19 cellular contexts compared by ENCODE assay signal in the genomic region with DNA sequence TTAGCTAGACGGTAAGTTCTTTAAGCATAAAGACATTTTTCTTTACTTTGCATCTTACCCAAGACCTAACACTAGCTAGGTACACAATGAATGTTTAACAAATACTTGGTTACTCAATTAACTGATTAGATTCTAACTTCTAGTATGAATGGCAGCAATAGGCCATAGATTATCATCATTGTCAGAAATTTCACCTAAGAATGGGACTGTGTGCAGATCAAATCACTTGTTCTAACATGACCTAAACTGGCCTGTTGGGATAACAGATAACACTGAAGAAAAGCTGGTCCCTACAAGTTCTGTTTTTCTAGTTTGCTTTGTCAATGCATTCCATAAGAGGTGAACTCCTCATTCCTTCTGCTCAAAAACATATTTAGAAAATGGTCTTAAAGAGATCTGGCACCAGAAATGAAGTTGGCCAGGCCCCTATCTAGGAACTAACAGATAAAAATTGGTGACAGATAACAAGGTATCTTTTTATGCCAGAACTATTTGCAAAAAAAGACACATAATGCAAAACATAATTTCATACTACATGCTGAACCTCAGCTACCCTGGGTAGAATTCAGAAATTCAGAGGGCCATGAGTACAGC.
DNase-seq lines count a peak whose midpoint lies in the region; ATAC-seq and TF ChIP-seq lines count a peak whose summit lies in the region.
"Had no signal": no experiment of that assay in that cellular context is flagged by ENCODE, and none has a peak within 500 bp of the region (broad histone marks: within the 10 kb centered on the region; RNA-seq: fewer than 3 reads in every experiment).

No MANE protein-coding gene starts in this region.

- peaks cover 80% of the 10 kb centered on the region for H3K4me1 ChIP-seq in Caco-2
- peaks cover 24% of the 10 kb centered on the region for H3K4me1 ChIP-seq in RWPE2 (ENCODE audit: insufficient read depth, poor library complexity, severe bottlenecking)
- peaks cover 24% of the 10 kb centered on the region for H3K4me1 ChIP-seq in parathyroid adenoma
- no peaks in the 10 kb centered on the region for H3K4me1 ChIP-seq in smooth muscle cell (ENCODE audit: low read depth)
- H3K4me1 ChIP-seq in HAP-1 = peaks cover 5% of the 10 kb centered on the region; the same call in 1 of the 2 replicates

- CTCF ChIA-PET in Caco-2 (lab: Charles Lee) = interaction anchor here (0.6 kb wide), 1 partner anchor 569 kb away, joined by 4 read pairs; no protein-coding TSS in a partner anchor

- H3K4me1 Mint-ChIP-seq in Caco-2 (ENCODE audit: low read depth, unreplicated experiment) = peaks cover 52% of the 10 kb centered on the region
- H3K4me1 Mint-ChIP-seq in activated T-cell treated with anti-CD3 and anti-CD28 coated beads, Interleukin-2, amount 50 U/mL, for 4 hours (ENCODE audit: low read depth) = peaks cover 16% of the 10 kb centered on the region

- no peaks in the 10 kb centered on the region for H3K9me3 Mint-ChIP-seq in Caco-2 (ENCODE audit: unreplicated experiment)
- no peaks in the 10 kb centered on the region for H3K9me3 Mint-ChIP-seq in activated T-cell treated with anti-CD3 and anti-CD28 coated beads, Interleukin-2, amount 50 U/mL, for 4 hours
- H3K9me3 Mint-ChIP-seq: activated naive CD4-positive, alpha-beta T cell treated with anti-CD3 and anti-CD28 coated beads for 36 hours; endodermal cell had no signal

- TF ChIP-seq CTCF in Caco-2 (IDR thresholded peaks at IDR 0.05; ENCODE audit: insufficient read depth in 1 of 2, low read depth in 1 of 2, low read length in 1 of 2, severe bottlenecking in 1 of 2, unreplicated experiment in 1 of 2) (no peak), RWPE2 (IDR thresholded peaks at IDR 0.05; ENCODE audit: poor library complexity, severe bottlenecking) (no peak), parathyroid adenoma (IDR thresholded peaks at IDR 0.05) (no peak), smooth muscle cell (IDR thresholded peaks at IDR 0.05; ENCODE audit: borderline replicate concordance, insufficient read depth, poor library complexity, severe bottlenecking) (no peak)

- peak overlapping the region; percentile 5 for H3K27ac ChIP-seq in RWPE2 (ENCODE audit: poor library complexity, severe bottlenecking)
- H3K27ac ChIP-seq in epithelial cell of prostate = peak overlapping the region; percentile 53
- no peak overlapping the region for H3K27ac ChIP-seq in parathyroid adenoma
- no peak overlapping the region for H3K27ac ChIP-seq in smooth muscle cell (ENCODE audit: low read depth)
- H3K27ac ChIP-seq: psoas muscle had no signal

- TSS peak; percentile 71 for BruUV-seq in Caco-2 (replicated peaks; lab: Mats Ljungman, UMichigan)

- H3K4me3 ChIP-seq in Caco-2 (ENCODE audit: low read depth, low read length) = no peak overlapping the region
- no peak overlapping the region for H3K4me3 ChIP-seq in RWPE2 (ENCODE audit: severe bottlenecking)
- H3K4me3 ChIP-seq in parathyroid adenoma (ENCODE audit: low read depth, low read length) = no peak overlapping the region
- H3K4me3 ChIP-seq in smooth muscle cell = no peak overlapping the region
- no peak overlapping the region for H3K4me3 ChIP-seq in HAP-1
- H3K4me3 ChIP-seq: psoas muscle had no signal

- H3K9ac ChIP-seq in parathyroid adenoma (no peak overlapping the region), smooth muscle cell (ENCODE audit: low read depth) (no peak overlapping the region)

- DNase-seq in Caco-2 (peak in 1 of 2 experiments; percentile 77), RWPE2 (ENCODE audit: low spot score) (no peak), epithelial cell of prostate (ENCODE audit: low read depth, low spot score) (no peak), smooth muscle cell (lab: John Stamatoyannopoulos, UW; ENCODE audit: unreplicated experiment) (no peak), HAP-1 (ENCODE audit: low spot score in 2 of 2) (no peak), DMS 273 (lab: John Stamatoyannopoulos, UW; ENCODE audit: unreplicated experiment) (no peak)
- DNase-seq in activated T-cell treated with anti-CD3 and anti-CD28 coated beads, Interleukin-2, amount 50 U/mL, for 4 hours = no peak
- DNase-seq: activated naive CD4-positive, alpha-beta T cell treated with anti-CD3 and anti-CD28 coated beads for 36 hours; amniotic stem cell; COR-L47; cortex of kidney; endodermal cell; glutamatergic neuron; NCI-H1092 treated with DMSO at 0.1 percent for 48 hours; NCI-H2029; NCI-H774; psoas muscle; Right ventricle myocardium superior had no signal

- H2AFZ ChIP-seq in parathyroid adenoma (no peak overlapping the region), smooth muscle cell (ENCODE audit: low read depth) (no peak overlapping the region)

- no peaks in the 10 kb centered on the region for H3K27me3 Mint-ChIP-seq in Caco-2 (ENCODE audit: insufficient read depth, unreplicated experiment)
- no peaks in the 10 kb centered on the region for H3K27me3 Mint-ChIP-seq in activated T-cell treated with anti-CD3 and anti-CD28 coated beads, Interleukin-2, amount 50 U/mL, for 4 hours (ENCODE audit: low read depth)

- in situ Hi-C loops in HAP-1 (cut with MboI; ENCODE audit: low sequenced_read_pairs) = no loop called here

- POLR2A ChIA-PET in Caco-2 (lab: Charles Lee) = interaction anchor here (0.6 to 1.5 kb wide), 4 partner anchors 17 to 468 kb away, joined by 3 to 9 read pairs (median 6); partner anchors contain the start of gene ZFP36L2

- peak overlapping the region; percentile 27 for H3K4me3 Mint-ChIP-seq in Caco-2 (ENCODE audit: unreplicated experiment)
- no peak overlapping the region for H3K4me3 Mint-ChIP-seq in activated T-cell treated with anti-CD3 and anti-CD28 coated beads, Interleukin-2, amount 50 U/mL, for 4 hours
- H3K4me3 Mint-ChIP-seq: activated naive CD4-positive, alpha-beta T cell treated with anti-CD3 and anti-CD28 coated beads for 36 hours; endodermal cell had no signal

- H3F3A ChIP-seq in smooth muscle cell (ENCODE audit: low read depth) = peaks cover 4% of the 10 kb centered on the region

- 84% methylated on average over 1 of the region's 1 CpG for WGBS in smooth muscle cell (ENCODE audit: low lambda C conversion rate)

- H3K9me3 ChIP-seq in Caco-2 (no peaks in the 10 kb centered on the region), RWPE2 (ENCODE audit: severe bottlenecking) (no peaks in the 10 kb centered on the region), parathyroid adenoma (ENCODE audit: control insufficient read depth, low read length) (no peaks in the 10 kb centered on the region), smooth muscle cell (replicated peaks; ENCODE audit: low read depth) (no peaks in the 10 kb centered on the region), HAP-1 (no peaks in the 10 kb centered on the region)
- H3K9me3 ChIP-seq: psoas muscle had no signal

- H4K20me1 ChIP-seq in smooth muscle cell (ENCODE audit: low read depth) = no peaks in the 10 kb centered on the region

- H3K27ac Mint-ChIP-seq in Caco-2 (ENCODE audit: unreplicated experiment) = peak overlapping the region; percentile 73
- H3K27ac Mint-ChIP-seq: activated naive CD4-positive, alpha-beta T cell treated with anti-CD3 and anti-CD28 coated beads for 36 hours; endodermal cell had no signal

- H3K27me3 ChIP-seq in Caco-2 (replicated peaks; ENCODE audit: control insufficient read depth, insufficient read depth, low read length) (no peaks in the 10 kb centered on the region), RWPE2 (ENCODE audit: insufficient read depth, poor library complexity, severe bottlenecking) (no peaks in the 10 kb centered on the region), parathyroid adenoma (ENCODE audit: control insufficient read depth, insufficient read depth, low read length) (no peaks in the 10 kb centered on the region), smooth muscle cell (ENCODE audit: low read depth) (no peaks in the 10 kb centered on the region), HAP-1 (ENCODE audit: low read depth) (no peaks in the 10 kb centered on the region)

- H3K79me2 ChIP-seq in parathyroid adenoma (no peaks in the 10 kb centered on the region), smooth muscle cell (ENCODE audit: low read depth) (no peaks in the 10 kb centered on the region)

- H3K4me2 ChIP-seq in parathyroid adenoma (ENCODE audit: low read length) = peak overlapping the region; percentile 10
- no peak overlapping the region for H3K4me2 ChIP-seq in smooth muscle cell

- ATAC-seq in RWPE2 (ENCODE audit: low read depth) = no peak; the same call in 2 of the 3 replicates
- ATAC-seq in activated T-cell treated with anti-CD3 and anti-CD28 coated beads, Interleukin-2, amount 50 U/mL, for 4 hours = no peak
- ATAC-seq: psoas muscle had no signal

- H3K36me3 Mint-ChIP-seq in Caco-2 (ENCODE audit: insufficient read depth, unreplicated experiment) = peaks cover 17% of the 10 kb centered on the region
- H3K36me3 Mint-ChIP-seq in activated T-cell treated with anti-CD3 and anti-CD28 coated beads, Interleukin-2, amount 50 U/mL, for 4 hours (ENCODE audit: insufficient read depth) = peaks cover 33% of the 10 kb centered on the region

- H3K36me3 ChIP-seq in Caco-2 (ENCODE audit: control insufficient read depth, insufficient read depth, low read length) = no peaks in the 10 kb centered on the region
- H3K36me3 ChIP-seq in RWPE2 (ENCODE audit: low read depth) = no peaks in the 10 kb centered on the region
- H3K36me3 ChIP-seq in parathyroid adenoma (ENCODE audit: control insufficient read depth, insufficient read depth, low read length) = no peaks in the 10 kb centered on the region
- H3K36me3 ChIP-seq in smooth muscle cell (ENCODE audit: low read depth) = no peaks in the 10 kb centered on the region
- H3K36me3 ChIP-seq in HAP-1 (replicated peaks) = no peaks in the 10 kb centered on the region

- intact Hi-C loops in Caco-2 (cut with micrococcal nuclease; ENCODE audit: unreplicated experiment) = loop anchor here (1.0 to 5.0 kb wide), 9 partner anchors 17 to 445 kb away; partner anchors contain the start of gene ZFP36L2

Comparison
In these comparisons a context has a peak if more than half of its experiments do, and no peak if none do; other contexts are left out.
1. H3K27ac ChIP-seq: peak in RWPE2 (single experiment) and epithelial cell of prostate (single experiment); none in parathyroid adenoma (single experiment) and smooth muscle cell (single experiment).